ENCODE assay signal across 19 cellular contexts in the genomic region with DNA sequence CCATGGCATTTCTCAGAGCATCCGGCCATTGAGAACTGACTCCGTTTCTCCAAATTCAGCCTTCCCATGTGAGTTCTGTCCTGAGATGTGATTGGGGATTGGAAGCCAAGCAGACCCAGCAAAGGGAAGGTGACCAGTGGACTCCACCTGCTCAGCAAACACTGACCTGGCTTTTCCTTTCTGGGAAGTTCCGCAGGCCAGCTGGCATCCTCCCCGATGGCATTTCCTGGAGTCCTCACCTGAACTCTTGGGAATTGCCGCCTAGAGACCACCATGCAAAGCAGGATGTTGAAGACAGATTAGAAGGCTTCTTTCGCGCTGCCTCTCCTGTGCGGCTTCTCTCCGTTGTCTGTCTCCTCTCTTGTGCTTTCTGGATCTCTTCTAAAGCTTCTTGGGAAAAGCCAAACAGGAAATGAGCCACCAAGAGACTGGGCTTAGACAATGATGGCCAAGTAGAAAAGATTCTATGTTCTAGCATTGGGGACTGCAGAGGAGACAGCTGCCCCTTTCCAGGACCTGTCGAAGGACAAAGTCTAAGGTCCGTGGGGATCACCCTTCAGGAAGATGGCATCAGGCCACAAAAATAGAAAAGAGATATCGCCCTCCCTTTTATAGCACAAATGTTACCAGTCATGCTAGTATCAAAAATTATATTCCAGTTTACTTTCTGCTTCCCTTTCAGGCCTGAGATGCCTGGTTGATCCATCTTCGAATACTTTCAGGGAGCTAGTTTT.
DNase-seq lines count a peak whose midpoint lies in the region; ATAC-seq and TF ChIP-seq lines count a peak whose summit lies in the region.
"Had no signal": no experiment of that assay in that cellular context is flagged by ENCODE, and none has a peak within 500 bp of the region (broad histone marks: within the 10 kb centered on the region; RNA-seq: fewer than 3 reads in every experiment).

No MANE protein-coding gene starts in this region.

- H3K4me3 ChIP-seq in hepatocyte = no peak overlapping the region
- peak overlapping the region in 1 of 2 donors; percentile 5 for H3K4me3 ChIP-seq in mucosa of rectum (ENCODE audit: low read length in 2 of 2)
- H3K4me3 ChIP-seq: GM23248 had no signal

- H3K4me2 ChIP-seq in hepatocyte = peak overlapping the region; percentile 64

- peak overlapping the region; percentile 86 for H3K27ac Mint-ChIP-seq in type B pancreatic cell

- no peak overlapping the region for H3K4me3 Mint-ChIP-seq in type B pancreatic cell
- H3K4me3 Mint-ChIP-seq: CD14-positive monocyte had no signal

- no peak for ATAC-seq in HG02981 (IDR thresholded peaks at IDR 0.05; ENCODE audit: unreplicated experiment)
- ATAC-seq in HG03520 (IDR thresholded peaks at IDR 0.05; ENCODE audit: unreplicated experiment) = no peak

- H3K36me3 ChIP-seq in hepatocyte (replicated peaks; ENCODE audit: insufficient read depth, low read depth) (no peaks in the 10 kb centered on the region), mucosa of rectum (ENCODE audit: control insufficient read depth in 2 of 2, insufficient read depth in 2 of 2, low read length in 2 of 2) (no peaks in the 10 kb centered on the region)

- peak overlapping the region; percentile 89 for H3K27ac ChIP-seq in hepatocyte
- H3K27ac ChIP-seq in mucosa of rectum (ENCODE audit: low read depth in 2 of 2, low read length in 2 of 2) = peak overlapping the region; percentile 61 to 73
- H3K27ac ChIP-seq: 22Rv1, GM23248 had no signal

- no peak overlapping the region for H2AFZ ChIP-seq in hepatocyte
- H2AFZ ChIP-seq: GM23248 had no signal

- H3K79me2 ChIP-seq in hepatocyte = no peaks in the 10 kb centered on the region

- DNase-seq in DMS53 (lab: John Stamatoyannopoulos, UW) (peak; percentile 33), DMS53 treated with DMSO at 0.1 percent for 48 hours (lab: John Stamatoyannopoulos, UW; ENCODE audit: unreplicated experiment) (no peak), hepatocyte (ENCODE audit: low spot score) (no peak), type B pancreatic cell (ENCODE audit: extremely low spot score, unreplicated experiment) (no peak), DMS79 (lab: John Stamatoyannopoulos, UW) (no peak)
- DNase-seq: AML-193, GDM1, GM23248, HCEC 1CT, NCI-H1105, NCI-H2081 treated with DMSO at 0.1 percent for 48 hours, NCI-H82, RPMI8226, SHP77 treated with DMSO at 0.1 percent for 48 hours had no signal

- H3K9ac ChIP-seq in mucosa of rectum (ENCODE audit: low read depth in 1 of 2, low read length in 2 of 2) = no peak overlapping the region
- H3K9ac ChIP-seq: GM23248 had no signal

- no peaks in the 10 kb centered on the region for H3K27me3 Mint-ChIP-seq in type B pancreatic cell

- H3K9me3 Mint-ChIP-seq in type B pancreatic cell = no peaks in the 10 kb centered on the region

- no peaks in the 10 kb centered on the region for H3K9me3 ChIP-seq in hepatocyte (ENCODE audit: low read depth)
- H3K9me3 ChIP-seq in mucosa of rectum (ENCODE audit: control insufficient read depth in 2 of 2, low read length in 2 of 2) = no peaks in the 10 kb centered on the region

- H3K36me3 Mint-ChIP-seq in type B pancreatic cell = no peaks in the 10 kb centered on the region
- H3K36me3 Mint-ChIP-seq: CD14-positive monocyte had no signal

- TF ChIP-seq CTCF in hepatocyte (IDR thresholded peaks at IDR 0.05; ENCODE audit: poor library complexity) (no peak), type B pancreatic cell (conservative IDR thresholded peaks at IDR 0.05) (no peak)

- H3K9me2 ChIP-seq in hepatocyte (replicated peaks; ENCODE audit: insufficient read depth) = no peaks in the 10 kb centered on the region

- 94% methylated on average over 13 of the region's 13 CpGs for WGBS in hepatocyte (ENCODE audit: low lambda C conversion rate, missing lambda C conversion rate)

- no peaks in the 10 kb centered on the region for H3K27me3 ChIP-seq in hepatocyte
- H3K27me3 ChIP-seq in mucosa of rectum (ENCODE audit: control insufficient read depth in 2 of 2, insufficient read depth in 2 of 2, low read length in 2 of 2) = no peaks in the 10 kb centered on the region

- no peaks in the 10 kb centered on the region for H4K20me1 ChIP-seq in hepatocyte (ENCODE audit: insufficient read depth, poor library complexity, severe bottlenecking)

- peaks cover 15% of the 10 kb centered on the region for H3K4me1 Mint-ChIP-seq in type B pancreatic cell (ENCODE audit: unreplicated experiment)
- H3K4me1 Mint-ChIP-seq: CD14-positive monocyte had no signal

- H3K4me1 ChIP-seq in hepatocyte (ENCODE audit: insufficient read depth) (peaks cover 16% of the 10 kb centered on the region), mucosa of rectum (ENCODE audit: control insufficient read depth in 2 of 2, insufficient read depth in 2 of 2, low read length in 2 of 2) (peaks cover 16 to 20% of the 10 kb centered on the region in 2 donors)
